Comparison of ENCODE assay signal across 10 cellular contexts in genomic region chr6:136764522-136764993, GRCh38. TPM values are rescaled to one million over a fixed set of nuclear protein-coding genes. Genes with fewer than 3 reads are reported as not detected.
DNase-seq lines count a peak whose midpoint lies in the region; ATAC-seq and TF ChIP-seq lines count a peak whose summit lies in the region.
"Had no signal": no experiment of that assay in that cellular context is flagged by ENCODE, and none has a peak within 500 bp of the region (broad histone marks: within the 10 kb centered on the region; RNA-seq: fewer than 3 reads in every experiment).

No MANE protein-coding gene starts in this region.

- TF ChIP-seq CTCF in upper lobe of right lung (IDR thresholded peaks at IDR 0.05) (no peak), ascending aorta (IDR thresholded peaks at IDR 0.05) (no peak)

- H3K4me1 ChIP-seq in upper lobe of right lung = peaks cover 74% of the 10 kb centered on the region
- H3K4me1 ChIP-seq in ascending aorta = peaks cover 10 to 61% of the 10 kb centered on the region in 2 donors

- H3K27ac Mint-ChIP-seq in activated naive CD4-positive, alpha-beta T cell treated with anti-CD3 and anti-CD28 coated beads, Interleukin-2, amount 50 U/mL, for 24 hours = peak overlapping the region; percentile 80

- no peaks in the 10 kb centered on the region for H3K27me3 ChIP-seq in upper lobe of right lung
- H3K27me3 ChIP-seq in ascending aorta = no peaks in the 10 kb centered on the region

- DNase-seq in activated naive CD4-positive, alpha-beta T cell (lab: John Stamatoyannopoulos, UW) = no peak
- DNase-seq in SK-N-MC (ENCODE audit: low read depth, low spot score) (no peak), upper lobe of right lung (no peak), ascending aorta (ENCODE audit: low spot score in 2 of 2) (no peak), NCI-H2081 treated with DMSO at 0.1 percent for 48 hours (lab: John Stamatoyannopoulos, UW) (no peak)
- no peak for DNase-seq in activated CD4-positive, alpha-beta T cell treated with anti-CD3 and anti-CD28 coated beads, Interleukin-2, amount 50 U/mL, for 1 hour
- DNase-seq: KG1, posterior cingulate gyrus had no signal

- intact Hi-C loops in upper lobe of right lung (cut with DNase I) (no loop called here), ascending aorta (cut with DNase I) (no loop called here)

- no peak overlapping the region for H3K9ac ChIP-seq in SK-N-MC (ENCODE audit: insufficient read length)

- no peak overlapping the region for H3K4me3 ChIP-seq in SK-N-MC
- H3K4me3 ChIP-seq in upper lobe of right lung = no peak overlapping the region
- no peak overlapping the region for H3K4me3 ChIP-seq in ascending aorta

- no peaks in the 10 kb centered on the region for H3K9me3 ChIP-seq in SK-N-MC (ENCODE audit: low read depth, low read length)
- H3K9me3 ChIP-seq in upper lobe of right lung = no peaks in the 10 kb centered on the region
- no peaks in the 10 kb centered on the region for H3K9me3 ChIP-seq in ascending aorta

- no peaks in the 10 kb centered on the region for H3K27me3 Mint-ChIP-seq in activated naive CD4-positive, alpha-beta T cell treated with anti-CD3 and anti-CD28 coated beads, Interleukin-2, amount 50 U/mL, for 24 hours

- H3K36me3 ChIP-seq in SK-N-MC (ENCODE audit: insufficient read depth, low read length) (0 out of 2 replicates have a peak, but pooled peaks cover 3% of the 10 kb centered on the region), upper lobe of right lung (no peaks in the 10 kb centered on the region), ascending aorta (no peaks in the 10 kb centered on the region)

- ATAC-seq in HG02973 (IDR thresholded peaks at IDR 0.05; ENCODE audit: unreplicated experiment) = peak; percentile 45
- peak; percentile 57 for ATAC-seq in upper lobe of right lung

- H3K4me3 Mint-ChIP-seq in activated naive CD4-positive, alpha-beta T cell treated with anti-CD3 and anti-CD28 coated beads, Interleukin-2, amount 50 U/mL, for 24 hours = peak overlapping the region; percentile 64

- peaks cover 1% of the 10 kb centered on the region for H3K36me3 Mint-ChIP-seq in activated naive CD4-positive, alpha-beta T cell treated with anti-CD3 and anti-CD28 coated beads, Interleukin-2, amount 50 U/mL, for 24 hours

- no peaks in the 10 kb centered on the region for H3K9me3 Mint-ChIP-seq in activated naive CD4-positive, alpha-beta T cell treated with anti-CD3 and anti-CD28 coated beads, Interleukin-2, amount 50 U/mL, for 24 hours

- H3K4me1 Mint-ChIP-seq in activated naive CD4-positive, alpha-beta T cell treated with anti-CD3 and anti-CD28 coated beads, Interleukin-2, amount 50 U/mL, for 24 hours = peaks cover 85% of the 10 kb centered on the region

- 0 out of 2 replicates have a peak overlapping the region, but pooled peaks have one; percentile 10 for H3K27ac ChIP-seq in SK-N-MC
- H3K27ac ChIP-seq in upper lobe of right lung = peak overlapping the region; percentile 7
- peak overlapping the region in 1 of 2 donors; percentile 74 for H3K27ac ChIP-seq in ascending aorta

RNA-seq across cellular contexts. Expression of gene MAP3K5, which starts 27.7 kb away (rescaled TPM):
- total RNA-seq in upper lobe of right lung (32.5 TPM), ascending aorta (40.9 TPM)

RNA-seq across cellular contexts. Expression of gene PEX7, which starts 57.8 kb away (rescaled TPM):
- total RNA-seq in upper lobe of right lung = 5.6 TPM
- total RNA-seq in ascending aorta = 10.5 TPM
